ENCODE assay signal across 8 cellular contexts in the genomic region with DNA sequence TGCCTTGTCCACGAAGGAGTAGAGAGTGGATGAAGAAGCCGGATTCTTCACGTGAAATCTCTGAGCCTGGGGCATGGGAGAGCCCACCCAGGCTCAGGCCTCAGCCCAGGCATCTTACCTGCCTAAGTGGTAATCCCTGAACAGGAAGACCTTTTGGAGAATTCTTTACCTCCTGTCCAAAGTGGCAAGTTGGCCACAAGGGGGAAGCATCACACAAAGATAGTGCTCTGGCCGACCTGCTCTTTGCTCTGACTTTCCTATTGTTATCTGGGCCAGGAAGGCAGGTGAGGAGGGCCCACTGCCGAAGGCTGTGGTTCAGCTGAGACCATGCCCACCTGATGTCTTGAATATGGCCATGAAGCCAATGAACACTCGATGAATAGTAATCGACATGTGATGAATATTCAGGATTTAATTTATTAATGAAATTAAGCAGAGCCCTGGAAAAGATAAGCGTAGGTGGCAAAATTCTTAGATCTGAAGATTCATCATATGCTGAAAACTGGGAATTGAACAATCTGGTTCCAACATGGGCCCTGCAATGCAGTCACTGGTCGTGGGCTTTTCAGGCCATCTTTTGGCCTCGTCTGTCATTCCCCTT.
DNase-seq lines count a peak whose midpoint lies in the region; ATAC-seq and TF ChIP-seq lines count a peak whose summit lies in the region.

No MANE protein-coding gene starts in this region.

- peak; percentile 60 for DNase-seq in ACHN
- DNase-seq in NCI-H1417 treated with DMSO at 0.1 percent for 48 hours (lab: John Stamatoyannopoulos, UW) = peak; percentile 61
- peak; percentile 10 to 26 for DNase-seq in SW 1271 (lab: John Stamatoyannopoulos, UW)
- DNase-seq in brain microvascular endothelial cell = peak; percentile 47
- DNase-seq in iPS-NIHi7 (ENCODE audit: extremely low spot score) = peak; percentile 87
- peak; percentile 14 for DNase-seq in stimulated activated CD4-positive, alpha-beta T cell treated with anti-CD3 and anti-CD28 coated beads, Interleukin-12 subunit alpha, Interleukin-12 subunit beta, amount 100 ng/mL, for 4 hours

- no peak overlapping the region for H3K27ac ChIP-seq in brain microvascular endothelial cell

- ATAC-seq in GM18505 (IDR thresholded peaks at IDR 0.05; ENCODE audit: unreplicated experiment) (peak; percentile 77), HG02870 (IDR thresholded peaks at IDR 0.05; ENCODE audit: unreplicated experiment) (peak; percentile 83)

- TF ChIP-seq POLR2A in GM18505 (IDR thresholded peaks at IDR 0.05; ENCODE audit: borderline replicate concordance, extremely low read depth, insufficient read depth, insufficient read length) = no peak

- TF ChIP-seq CTCF in brain microvascular endothelial cell (IDR thresholded peaks at IDR 0.05; ENCODE audit: low read depth, low read length, missing control alignments) = peak; percentile 83

- H3K36me3 ChIP-seq in brain microvascular endothelial cell (replicated peaks) = no peaks in the 10 kb centered on the region

- H3K4me3 ChIP-seq in brain microvascular endothelial cell (ENCODE audit: low read depth, low read length) = no peak overlapping the region

- no peaks in the 10 kb centered on the region for H3K27me3 ChIP-seq in brain microvascular endothelial cell (replicated peaks)

- in situ Hi-C loops in ACHN (cut with HindIII; ENCODE audit: low pct_ligation_motif_present, low pct_unique_long_range_greater_than_20kb, low sequenced_read_pairs) (no loop called here), brain microvascular endothelial cell (cut with HindIII; ENCODE audit: low pct_ligation_motif_present, low sequenced_read_pairs) (loop anchor here (25.0 kb wide), 1 partner anchor 639 kb away; no protein-coding TSS in a partner anchor)

Comparison
In these comparisons a context has a peak if more than half of its experiments do, and no peak if none do; other contexts are left out.
1. DNase-seq: peak in every context shown above with its lines; median percentile 87 in iPS-NIHi7; 61 in NCI-H1417 treated with DMSO at 0.1 percent for 48 hours; 60 in ACHN; 47 in brain microvascular endothelial cell; 18 in SW 1271; 14 in stimulated activated CD4-positive, alpha-beta T cell treated with anti-CD3 and anti-CD28 coated beads, Interleukin-12 subunit alpha, Interleukin-12 subunit beta, amount 100 ng/mL, for 4 hours.